Comparison of ENCODE assay signal across 9 cellular contexts in genomic region chr1:18404460-18404859, GRCh38.
"Had no signal": no experiment of that assay in that cellular context is flagged by ENCODE, and none has a peak within 500 bp of the region (broad histone marks: within the 10 kb centered on the region; RNA-seq: fewer than 3 reads in every experiment).

No MANE protein-coding gene starts in this region.

- H3K9ac ChIP-seq: KMS-11 had no signal

- FAIRE-seq: H54 had no signal

- H3K27ac ChIP-seq: HL-60, KMS-11 had no signal

- H3K4me2 ChIP-seq: KMS-11 had no signal

- H3K4me3 Mint-ChIP-seq: H9, HFFc6 had no signal

- H3K27ac Mint-ChIP-seq: H9, HFFc6 had no signal

- DNase-seq: GOT3, H9, HCEC 1CT, HFFc6, IMR-90, KBM-7 had no signal
